ENCODE assay signal across 9 cellular contexts in the genomic region with DNA sequence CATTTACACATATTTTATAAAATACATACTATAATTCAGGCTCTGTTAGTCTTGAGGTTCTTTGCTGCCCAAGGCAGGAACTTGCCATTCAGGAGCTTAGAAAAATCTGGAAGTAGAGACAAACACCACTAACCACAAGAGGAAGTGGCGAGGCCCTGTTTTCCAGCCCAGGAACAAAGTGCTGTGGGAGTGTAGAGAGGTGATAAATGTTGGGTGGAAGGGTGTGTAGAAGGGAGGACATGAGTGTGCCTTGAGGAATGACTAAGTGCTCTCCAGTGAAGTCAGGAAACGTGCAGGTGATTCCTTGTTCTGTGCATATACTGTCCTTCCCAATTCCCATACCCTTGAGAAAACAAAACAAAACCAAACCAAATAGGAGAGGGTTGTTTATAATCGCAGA.
DNase-seq lines count a peak whose midpoint lies in the region; ATAC-seq, FAIRE-seq and TF ChIP-seq lines count a peak whose summit lies in the region.
"Had no signal": no experiment of that assay in that cellular context is flagged by ENCODE, and none has a peak within 500 bp of the region (broad histone marks: within the 10 kb centered on the region; RNA-seq: fewer than 3 reads in every experiment).

No MANE protein-coding gene starts in this region.

- 0% methylated on average over 3 of the region's 3 CpGs for WGBS in GM12878 (ENCODE audit: insufficient coverage, insufficient replicate concordance, low lambda C conversion rate, missing lambda C conversion rate)
- WGBS in HepG2 (ENCODE audit: low lambda C conversion rate) = 59% methylated on average over 3 of the region's 3 CpGs

- H3K9ac ChIP-seq in GM12878 (ENCODE audit: control insufficient read depth, insufficient read depth, low read length) (no peak overlapping the region), HepG2 (ENCODE audit: insufficient read depth, low read depth, low read length) (no peak overlapping the region), neural progenitor cell (no peak overlapping the region)

- H3K9me3 Mint-ChIP-seq in MCF 10A (ENCODE audit: unreplicated experiment) (peaks cover 20% of the 10 kb centered on the region), neural progenitor cell (peaks cover 23% of the 10 kb centered on the region)
- H3K9me3 Mint-ChIP-seq in activated CD4-positive, alpha-beta T cell treated with anti-CD3 and anti-CD28 coated beads, Interleukin-2, amount 10 ng/mL, durations not matched to agents 7 days and 5 days = peaks cover 31% of the 10 kb centered on the region

- TF ChIP-seq CTCF in MCF 10A (IDR thresholded peaks at IDR 0.05; ENCODE audit: unreplicated experiment) (no peak), breast epithelium (IDR thresholded peaks at IDR 0.05) (no peak), GM12878 (IDR thresholded peaks at IDR 0.05 in 2 of 3, conservative IDR thresholded peaks at IDR 0.05 in 1 of 3; ENCODE audit: control insufficient read depth in 2 of 3, extremely low read depth in 1 of 3, insufficient read depth in 1 of 3, low read depth in 3 of 3, low read length in 3 of 3) (no peak), HepG2 (CRISPR knock-in tag; IDR thresholded peaks at IDR 0.05) (no peak), neural progenitor cell (IDR thresholded peaks at IDR 0.05) (no peak)

- no peak overlapping the region for H3K4me2 ChIP-seq in GM12878 (ENCODE audit: control insufficient read depth, insufficient read depth)
- peak overlapping the region; percentile 41; the same call in 1 of the 2 replicates for H3K4me2 ChIP-seq in HepG2 (ENCODE audit: low read depth, low read length)
- H3K4me2 ChIP-seq in neural progenitor cell = no peak overlapping the region

- CTCF ChIA-PET in MCF 10A (lab: Yijun Ruan, JAX) (interaction anchor here (0.8 to 1.4 kb wide), 2 partner anchors 26 to 206 kb away, joined by 4 read pairs; no protein-coding TSS in a partner anchor), GM12878 (lab: Yijun Ruan, JAX) (interaction anchor here (0.9 kb wide), 1 partner anchor 26 kb away, joined by 4 read pairs; no protein-coding TSS in a partner anchor), HepG2 (lab: Yijun Ruan, JAX; ENCODE audit: low intra/inter-chr PET ratio, low total read pairs) (no interaction called here)
- CTCF ChIA-PET in activated CD4-positive, alpha-beta T cell treated with anti-CD3 and anti-CD28 coated beads, Interleukin-2, amount 10 ng/mL, durations not matched to agents 7 days and 5 days (lab: Charles Lee) = no interaction called here

- ATAC-seq in GM12878 (no peak), HepG2 (peak; percentile 28; the same call in 2 of the 3 replicates)
- ATAC-seq: naive thymus-derived CD8-positive, alpha-beta T cell had no signal

- no peaks in the 10 kb centered on the region for H3K4me1 ChIP-seq in breast epithelium
- H3K4me1 ChIP-seq in GM12878 (ENCODE audit: control insufficient read depth, insufficient read depth, low read length) = no peaks in the 10 kb centered on the region
- peaks cover 21% of the 10 kb centered on the region for H3K4me1 ChIP-seq in HepG2 (ENCODE audit: insufficient read depth, low read length)
- no peaks in the 10 kb centered on the region for H3K4me1 ChIP-seq in neural progenitor cell

- SMC1A ChIA-PET in GM12878 (lab: Charles Lee; ENCODE audit: uncharacterized antibody, unreplicated experiment) = no interaction called here

- H3K36me3 ChIP-seq in breast epithelium (no peaks in the 10 kb centered on the region), GM12878 (ENCODE audit: control insufficient read depth in 2 of 2, insufficient read depth in 2 of 2, low read length in 1 of 2) (no peaks in the 10 kb centered on the region), HepG2 (replicated peaks in 1 of 2; ENCODE audit: control insufficient read depth in 1 of 2, insufficient read depth in 2 of 2, low read length in 2 of 2) (no peaks in the 10 kb centered on the region), neural progenitor cell (no peaks in the 10 kb centered on the region)

- H4K20me1 ChIP-seq in GM12878 (ENCODE audit: control insufficient read depth, insufficient read depth) (no peaks in the 10 kb centered on the region), HepG2 (ENCODE audit: insufficient read depth, low read length) (no peaks in the 10 kb centered on the region), neural progenitor cell (ENCODE audit: low read depth) (no peaks in the 10 kb centered on the region)

- no peaks in the 10 kb centered on the region for H3K36me3 Mint-ChIP-seq in MCF 10A (ENCODE audit: insufficient read depth, unreplicated experiment)
- H3K36me3 Mint-ChIP-seq in activated CD4-positive, alpha-beta T cell treated with anti-CD3 and anti-CD28 coated beads, Interleukin-2, amount 10 ng/mL, durations not matched to agents 7 days and 5 days (ENCODE audit: low read depth) = peaks cover 2% of the 10 kb centered on the region
- no peaks in the 10 kb centered on the region for H3K36me3 Mint-ChIP-seq in neural progenitor cell

- in situ Hi-C loops in GM12878 (cut with MboI) (no loop called here), HepG2 (cut with HindIII; ENCODE audit: extremely low pct_ligation_motif_present, low pct_unique_long_range_greater_than_20kb) (no loop called here)

- H3K4me3 ChIP-seq in breast epithelium (no peak overlapping the region), GM12878 (no peak overlapping the region), HepG2 (replicated peaks in 1 of 3; ENCODE audit: insufficient read depth in 1 of 3, low read depth in 2 of 3, low read length in 3 of 3) (no peak overlapping the region), neural progenitor cell (no peak overlapping the region)

- H3K9me3 ChIP-seq in breast epithelium (peaks cover 29 to 34% of the 10 kb centered on the region in 2 donors), GM12878 (replicated peaks; ENCODE audit: control insufficient read depth, insufficient read depth, low read length) (peaks cover 2% of the 10 kb centered on the region; the same call in 1 of the 3 replicates), HepG2 (ENCODE audit: low read length) (peaks cover 31% of the 10 kb centered on the region), neural progenitor cell (ENCODE audit: low read depth) (peaks cover 4% of the 10 kb centered on the region)

- BruUV-seq in MCF 10A (replicated peaks; lab: Mats Ljungman, UMichigan) (no TSS peak), GM12878 (replicated peaks; lab: Mats Ljungman, UMichigan) (no TSS peak), HepG2 (replicated peaks; lab: Mats Ljungman, UMichigan) (no TSS peak)

- intact Hi-C loops in MCF 10A (cut with micrococcal nuclease) (no loop called here), breast epithelium (cut with DNase I; ENCODE audit: low total_unique reads) (no loop called here), GM12878 (cut with micrococcal nuclease; ENCODE audit: unreplicated experiment) (no loop called here), HepG2 (cut with micrococcal nuclease; ENCODE audit: unreplicated experiment) (no loop called here)

- TF ChIP-seq POLR2A in breast epithelium (IDR thresholded peaks at IDR 0.05) = no peak
- TF ChIP-seq POLR2A in GM12878 (IDR thresholded peaks at IDR 0.05; ENCODE audit: low read depth, low read length) = no peak
- no peak for TF ChIP-seq POLR2A in HepG2 (IDR thresholded peaks at IDR 0.05; ENCODE audit: insufficient read depth in 1 of 2, low read depth in 2 of 2, low read length in 2 of 2)

- H3K4me1 Mint-ChIP-seq in MCF 10A (ENCODE audit: insufficient read depth, unreplicated experiment) (peaks cover 21% of the 10 kb centered on the region), neural progenitor cell (no peaks in the 10 kb centered on the region)
- peaks cover 7% of the 10 kb centered on the region for H3K4me1 Mint-ChIP-seq in activated CD4-positive, alpha-beta T cell treated with anti-CD3 and anti-CD28 coated beads, Interleukin-2, amount 10 ng/mL, durations not matched to agents 7 days and 5 days
- H3K4me1 Mint-ChIP-seq: naive thymus-derived CD8-positive, alpha-beta T cell had no signal

- H3K27ac ChIP-seq in breast epithelium (no peak overlapping the region), GM12878 (ENCODE audit: control insufficient read depth, insufficient read depth) (no peak overlapping the region), HepG2 (ENCODE audit: extremely low read length, insufficient read depth, low read length) (no peak overlapping the region), neural progenitor cell (no peak overlapping the region)

- H3K27me3 ChIP-seq in breast epithelium (no peaks in the 10 kb centered on the region), GM12878 (replicated peaks in 1 of 2; ENCODE audit: control insufficient read depth in 2 of 2, insufficient read depth in 2 of 2, low read length in 1 of 2) (no peaks in the 10 kb centered on the region), HepG2 (ENCODE audit: control insufficient read depth in 1 of 2, insufficient read depth in 2 of 2, low read length in 2 of 2) (no peaks in the 10 kb centered on the region; a peak in 1 of 5 replicates), neural progenitor cell (no peaks in the 10 kb centered on the region)

- TF ChIP-seq EP300 in GM12878 (IDR thresholded peaks at IDR 0.05; ENCODE audit: borderline replicate concordance in 1 of 2, control insufficient read depth in 1 of 2, low read depth in 2 of 2, low read length in 2 of 2) (no peak), HepG2 (IDR thresholded peaks at IDR 0.05; ENCODE audit: low read depth in 2 of 2, low read length in 2 of 2) (no peak), HepG2 (CRISPR knock-in tag; IDR thresholded peaks at IDR 0.05; ENCODE audit: borderline replicate concordance) (no peak)

- FAIRE-seq in GM12878 (lab: Jason Lieb, UNC) (no peak), HepG2 (lab: Jason Lieb, UNC) (no peak)

- POLR2A ChIA-PET in MCF 10A (lab: Yijun Ruan, JAX) (interaction anchor here (0.6 to 2.6 kb wide), 8 partner anchors 9 to 445 kb away, joined by 3 to 8 read pairs (median 4); a partner anchor contains a TSS), GM12878 (lab: Charles Lee) (no interaction called here), HepG2 (lab: Yijun Ruan, JAX) (interaction anchor here (1.1 to 1.2 kb wide), 3 partner anchors 14 to 163 kb away, joined by 3 read pairs; a partner anchor contains a TSS)
- POLR2A ChIA-PET in activated CD4-positive, alpha-beta T cell treated with anti-CD3 and anti-CD28 coated beads, Interleukin-2, amount 10 ng/mL, durations not matched to agents 7 days and 5 days (lab: Charles Lee) = no interaction called here

- H3K27me3 Mint-ChIP-seq in MCF 10A (ENCODE audit: insufficient read depth, unreplicated experiment) = peaks cover 7% of the 10 kb centered on the region
- H3K27me3 Mint-ChIP-seq in activated CD4-positive, alpha-beta T cell treated with anti-CD3 and anti-CD28 coated beads, Interleukin-2, amount 10 ng/mL, durations not matched to agents 7 days and 5 days = peaks cover 10% of the 10 kb centered on the region
- H3K27me3 Mint-ChIP-seq in neural progenitor cell (ENCODE audit: insufficient read depth, low read depth) = peaks cover 7% of the 10 kb centered on the region

- no peaks in the 10 kb centered on the region for H3K79me2 ChIP-seq in GM12878 (ENCODE audit: control insufficient read depth, insufficient read depth, low read length)
- H3K79me2 ChIP-seq in HepG2 (ENCODE audit: insufficient read depth, low read length) = no peaks in the 10 kb centered on the region
- no peaks in the 10 kb centered on the region for H3K79me2 ChIP-seq in neural progenitor cell (ENCODE audit: low read depth)

- H3K4me3 Mint-ChIP-seq in MCF 10A (ENCODE audit: unreplicated experiment) = no peak overlapping the region
- H3K4me3 Mint-ChIP-seq in activated CD4-positive, alpha-beta T cell treated with anti-CD3 and anti-CD28 coated beads, Interleukin-2, amount 10 ng/mL, durations not matched to agents 7 days and 5 days = no peak overlapping the region
- H3K4me3 Mint-ChIP-seq in neural progenitor cell = no peak overlapping the region
- H3K4me3 Mint-ChIP-seq: naive thymus-derived CD8-positive, alpha-beta T cell had no signal

- no peak for TF ChIP-seq RAD21 in GM12878 (IDR thresholded peaks at IDR 0.05; ENCODE audit: insufficient read depth, low read depth, low read length)
- no peak for TF ChIP-seq RAD21 in HepG2 (CRISPR knock-in tag; IDR thresholded peaks at IDR 0.05)

- RAD21 ChIA-PET in GM12878 (lab: Charles Lee; ENCODE audit: unreplicated experiment) = no interaction called here

- no peak overlapping the region for H2AFZ ChIP-seq in GM12878 (ENCODE audit: control insufficient read depth, low read depth, low read length)
- no peak overlapping the region for H2AFZ ChIP-seq in HepG2 (ENCODE audit: low read length)
- no peak overlapping the region for H2AFZ ChIP-seq in neural progenitor cell (replicated peaks)

- H3F3A ChIP-seq in neural progenitor cell (ENCODE audit: low read depth) = no peaks in the 10 kb centered on the region

- H3K27ac Mint-ChIP-seq in MCF 10A (ENCODE audit: low read depth, unreplicated experiment) (no peak overlapping the region), neural progenitor cell (no peak overlapping the region)
- H3K27ac Mint-ChIP-seq in activated CD4-positive, alpha-beta T cell treated with anti-CD3 and anti-CD28 coated beads, Interleukin-2, amount 10 ng/mL, durations not matched to agents 7 days and 5 days = no peak overlapping the region
- H3K27ac Mint-ChIP-seq: naive thymus-derived CD8-positive, alpha-beta T cell had no signal

- DNase-seq in MCF 10A (ENCODE audit: unreplicated experiment) = peak; percentile 28
- DNase-seq in breast epithelium (ENCODE audit: low spot score in 2 of 2) = no peak
- DNase-seq in GM12878 (ENCODE audit: low read depth, low spot score) = no peak
- DNase-seq in HepG2 (ENCODE audit: low spot score) = no peak
- no peak for DNase-seq in activated CD4-positive, alpha-beta T cell treated with anti-CD3 and anti-CD28 coated beads, Interleukin-2, amount 10 ng/mL, durations not matched to agents 7 days and 5 days
- DNase-seq in neural progenitor cell (ENCODE audit: low spot score) = no peak
- DNase-seq in NAMALWA (ENCODE audit: low spot score) = no peak
- no peak for DNase-seq in T1000 (lab: John Stamatoyannopoulos, UW)
- DNase-seq: naive thymus-derived CD8-positive, alpha-beta T cell had no signal

Comparison
In these comparisons a context has a peak if more than half of its experiments do, and no peak if none do; other contexts are left out.
1. CTCF ChIA-PET loops: an anchor here in MCF 10A (0.8 to 1.4 kb wide) and GM12878 (0.9 kb wide); none called in HepG2 and activated CD4-positive, alpha-beta T cell treated with anti-CD3 and anti-CD28 coated beads, Interleukin-2, amount 10 ng/mL, durations not matched to agents 7 days and 5 days.
2. POLR2A ChIA-PET loops: an anchor here in MCF 10A (0.6 to 2.6 kb wide) and HepG2 (1.1 to 1.2 kb wide); none called in GM12878 and activated CD4-positive, alpha-beta T cell treated with anti-CD3 and anti-CD28 coated beads, Interleukin-2, amount 10 ng/mL, durations not matched to agents 7 days and 5 days.